ENCODE assay signal across 1 cellular context in genomic region chr11:6251120-6251733, GRCh38.
TF ChIP-seq lines count a peak whose summit lies in the region.

No MANE protein-coding gene starts in this region.

TF ChIP-seq in H1, 55 proteins besides CTCF, POLR2A, EP300 and RAD21:
- no peak for TF ChIP-seq RFX5 (IDR thresholded peaks at IDR 0.05; ENCODE audit: borderline replicate concordance, low read depth, low read length)
- TF ChIP-seq RBBP5 (IDR thresholded peaks at IDR 0.05; ENCODE audit: borderline replicate concordance, low read depth, low read length): no peak
- no peak for TF ChIP-seq KDM5A (IDR thresholded peaks at IDR 0.05; ENCODE audit: low read length)
- TF ChIP-seq JUND (IDR thresholded peaks at IDR 0.05; ENCODE audit: low read length): 0 out of 2 replicates have a peak, but pooled peaks have one; percentile 14
- no peak for TF ChIP-seq HDAC2 (IDR thresholded peaks at IDR 0.05; ENCODE audit: borderline replicate concordance in 1 of 2, low read depth in 2 of 2, low read length in 2 of 2)
